Comparison of ENCODE assay signal across 2 cellular contexts in genomic region chr18:31100598-31101147, GRCh38.
TF ChIP-seq lines count a peak whose summit lies in the region.

No MANE protein-coding gene starts in this region.

TF ChIP-seq in HepG2, 621 proteins besides CTCF, POLR2A, EP300 and RAD21:
- peak; percentile 4 for TF ChIP-seq IKZF4 (CRISPR knock-in tag; IDR thresholded peaks at IDR 0.05; ENCODE audit: borderline replicate concordance, low read depth, not compliant biosample characterization)
- TF ChIP-seq ZEB1 (IDR thresholded peaks at IDR 0.05; ENCODE audit: insufficient replicate concordance, low read depth), result peak; percentile 19
- peak; percentile 87; the same call in 1 of the 2 replicates for TF ChIP-seq SRF (IDR thresholded peaks at IDR 0.05; ENCODE audit: low read depth, low read length)
- peak; percentile 7 for TF ChIP-seq RBM39 (IDR thresholded peaks at IDR 0.05; ENCODE audit: low read depth, low read length, poor library complexity, severe bottlenecking)
- no peak for TF ChIP-seq RFXANK (CRISPR knock-in tag; IDR thresholded peaks at IDR 0.05)
TF ChIP-seq in HepG2: peak in this region for 4.

TF ChIP-seq in SK-N-SH, 30 proteins besides CTCF, POLR2A, EP300 and RAD21:
- TF ChIP-seq REST (IDR thresholded peaks at IDR 0.05; ENCODE audit: low read depth, low read length), result no peak
- no peak for TF ChIP-seq FOXM1 (IDR thresholded peaks at IDR 0.05; ENCODE audit: low read depth)
- no peak for TF ChIP-seq JUND (IDR thresholded peaks at IDR 0.05)
- no peak for TF ChIP-seq RFX5 (IDR thresholded peaks at IDR 0.05; ENCODE audit: low read length)
- no peak for TF ChIP-seq TAF1 (IDR thresholded peaks at IDR 0.05; ENCODE audit: borderline replicate concordance, low read depth, low read length)
- no peak for TF ChIP-seq GATA2 (CRISPR knock-in tag; IDR thresholded peaks at IDR 0.05)
